In genomic region chr22:19848298-19849224, GRCh38 we compare ENCODE assay signal across 11 cellular contexts. TPM values are rescaled to one million over a fixed set of nuclear protein-coding genes. Genes with fewer than 3 reads are reported as not detected.
DNase-seq lines count a peak whose midpoint lies in the region; ATAC-seq and TF ChIP-seq lines count a peak whose summit lies in the region.
"Had no signal": no experiment of that assay in that cellular context is flagged by ENCODE, and none has a peak within 500 bp of the region (broad histone marks: within the 10 kb centered on the region; RNA-seq: fewer than 3 reads in every experiment).

No MANE protein-coding gene starts in this region.

- H3K36me3 Mint-ChIP-seq in naive thymus-derived CD4-positive, alpha-beta T cell = peaks cover 0 to 22% (median 8%) of the 10 kb centered on the region in 5 donors
- H3K36me3 Mint-ChIP-seq in activated T-helper 1 cell treated with anti-CD3 and anti-CD28 coated beads, Interleukin-12 subunit alpha, Interleukin-12 subunit beta, Interleukin-2, Interleukin-4 antibody, amounts not matched to agents 30 ng/mL and 10 ng/mL and 1 ng/mL, durations not matched to agents 14 hours and 24 hours and 36 hours (ENCODE audit: low read depth) = peaks cover 16% of the 10 kb centered on the region
- H3K36me3 Mint-ChIP-seq: natural killer cell had no signal

- peak; percentile 57 for DNase-seq in GM23248
- peak; percentile 81 for DNase-seq in RWPE2 (ENCODE audit: low spot score)
- DNase-seq in left colon = no peak
- DNase-seq in naive thymus-derived CD4-positive, alpha-beta T cell = no peak
- DNase-seq in activated T-helper 1 cell treated with anti-CD3 and anti-CD28 coated beads, Interleukin-12 subunit alpha, Interleukin-12 subunit beta, Interleukin-2, Interleukin-4 antibody, amounts not matched to agents 30 ng/mL and 10 ng/mL and 1 ng/mL, durations not matched to agents 14 hours and 24 hours and 36 hours (ENCODE audit: low spot score) = no peak
- DNase-seq: activated CD4-positive, alpha-beta T cell treated with anti-CD3 and anti-CD28 coated beads for 4 hours; natural killer cell had no signal

- H2AFZ ChIP-seq in GM23248 = no peak overlapping the region

- H3K9me2 ChIP-seq in GM23248 (ENCODE audit: insufficient read depth) = no peaks in the 10 kb centered on the region

- H3F3A ChIP-seq in GM23248 (ENCODE audit: insufficient read depth) = peaks cover 35% of the 10 kb centered on the region

- no peaks in the 10 kb centered on the region for H4K20me1 ChIP-seq in GM23248 (ENCODE audit: insufficient read depth)

- H3K27ac Mint-ChIP-seq in naive thymus-derived CD4-positive, alpha-beta T cell = peak overlapping the region in 4 of 9 donors; percentile 30 to 53 (median 49)
- H3K27ac Mint-ChIP-seq in activated T-helper 1 cell treated with anti-CD3 and anti-CD28 coated beads, Interleukin-12 subunit alpha, Interleukin-12 subunit beta, Interleukin-2, Interleukin-4 antibody, amounts not matched to agents 30 ng/mL and 10 ng/mL and 1 ng/mL, durations not matched to agents 14 hours and 24 hours and 36 hours = no peak overlapping the region
- H3K27ac Mint-ChIP-seq: natural killer cell had no signal

- H3K4me2 ChIP-seq in GM23248 (ENCODE audit: unreplicated experiment) = no peak overlapping the region

- no peaks in the 10 kb centered on the region for H3K9me3 Mint-ChIP-seq in naive thymus-derived CD4-positive, alpha-beta T cell
- H3K9me3 Mint-ChIP-seq in activated T-helper 1 cell treated with anti-CD3 and anti-CD28 coated beads, Interleukin-12 subunit alpha, Interleukin-12 subunit beta, Interleukin-2, Interleukin-4 antibody, amounts not matched to agents 30 ng/mL and 10 ng/mL and 1 ng/mL, durations not matched to agents 14 hours and 24 hours and 36 hours = no peaks in the 10 kb centered on the region
- H3K9me3 Mint-ChIP-seq: brain, natural killer cell had no signal

- peaks cover 72% of the 10 kb centered on the region for H3K79me2 ChIP-seq in GM23248 (ENCODE audit: insufficient read depth)

- H3K4me1 Mint-ChIP-seq in naive thymus-derived CD4-positive, alpha-beta T cell = peaks cover 22 to 76% (median 72%) of the 10 kb centered on the region in 7 donors
- H3K4me1 Mint-ChIP-seq in activated T-helper 1 cell treated with anti-CD3 and anti-CD28 coated beads, Interleukin-12 subunit alpha, Interleukin-12 subunit beta, Interleukin-2, Interleukin-4 antibody, amounts not matched to agents 30 ng/mL and 10 ng/mL and 1 ng/mL, durations not matched to agents 14 hours and 24 hours and 36 hours (ENCODE audit: low read depth) = peaks cover 22% of the 10 kb centered on the region

- POLR2A ChIA-PET in naive thymus-derived CD4-positive, alpha-beta T cell (lab: Charles Lee) = interaction anchor here (0.6 to 1.3 kb wide), 3 partner anchors 16 to 46 kb away, joined by 3 to 5 read pairs (median 3); no protein-coding TSS in a partner anchor

- H3K4me3 ChIP-seq in GM23248 (no peak overlapping the region), RWPE2 (ENCODE audit: severe bottlenecking) (no peak overlapping the region)
- H3K4me3 ChIP-seq in naive thymus-derived CD4-positive, alpha-beta T cell (ENCODE audit: low read length) = no peak overlapping the region

- CTCF ChIA-PET in naive thymus-derived CD4-positive, alpha-beta T cell (lab: Charles Lee) = interaction anchor here (0.9 kb wide), 1 partner anchor 44 kb away, joined by 3 read pairs; no protein-coding TSS in a partner anchor

- no peaks in the 10 kb centered on the region for H3K27me3 ChIP-seq in GM23248 (replicated peaks; ENCODE audit: insufficient read depth)
- H3K27me3 ChIP-seq in RWPE2 (ENCODE audit: insufficient read depth, poor library complexity, severe bottlenecking) = no peaks in the 10 kb centered on the region
- H3K27me3 ChIP-seq in naive thymus-derived CD4-positive, alpha-beta T cell (ENCODE audit: control insufficient read depth in 2 of 2, insufficient read depth in 2 of 2, low read length in 2 of 2) = no peaks in the 10 kb centered on the region

- H3K36me3 ChIP-seq in GM23248 (ENCODE audit: low read depth) (no peaks in the 10 kb centered on the region), RWPE2 (ENCODE audit: low read depth) (peaks cover 34% of the 10 kb centered on the region)
- peaks cover 0 to 44% (median 5%) of the 10 kb centered on the region in 3 experiments for H3K36me3 ChIP-seq in naive thymus-derived CD4-positive, alpha-beta T cell (ENCODE audit: control insufficient read depth in 2 of 3, insufficient read depth in 3 of 3, low read length in 3 of 3)

- H3K9ac ChIP-seq in GM23248 = no peak overlapping the region

- peak overlapping the region; percentile 56 for H3K27ac ChIP-seq in 22Rv1
- no peak overlapping the region for H3K27ac ChIP-seq in GM23248
- peak overlapping the region; percentile 77 for H3K27ac ChIP-seq in RWPE2 (ENCODE audit: poor library complexity, severe bottlenecking)
- no peak overlapping the region for H3K27ac ChIP-seq in naive thymus-derived CD4-positive, alpha-beta T cell (ENCODE audit: low read depth, low read length)

- no peak overlapping the region for H3K4me3 Mint-ChIP-seq in naive thymus-derived CD4-positive, alpha-beta T cell
- H3K4me3 Mint-ChIP-seq in activated T-helper 1 cell treated with anti-CD3 and anti-CD28 coated beads, Interleukin-12 subunit alpha, Interleukin-12 subunit beta, Interleukin-2, Interleukin-4 antibody, amounts not matched to agents 30 ng/mL and 10 ng/mL and 1 ng/mL, durations not matched to agents 14 hours and 24 hours and 36 hours = no peak overlapping the region
- H3K4me3 Mint-ChIP-seq: brain, natural killer cell had no signal

- H3K9me3 ChIP-seq in GM23248 (ENCODE audit: low read depth) (no peaks in the 10 kb centered on the region), RWPE2 (ENCODE audit: severe bottlenecking) (no peaks in the 10 kb centered on the region)
- no peaks in the 10 kb centered on the region for H3K9me3 ChIP-seq in naive thymus-derived CD4-positive, alpha-beta T cell (ENCODE audit: control insufficient read depth in 2 of 3, low read length in 3 of 3)

- in situ Hi-C loops in GM23248 (cut with MboI) = no loop called here

- ATAC-seq in RWPE2 (ENCODE audit: low read depth) (peak; percentile 60), left colon (peak; percentile 61), HG02981 (IDR thresholded peaks at IDR 0.05; ENCODE audit: unreplicated experiment) (no peak), GM21619 (IDR thresholded peaks at IDR 0.05; ENCODE audit: unreplicated experiment) (no peak)
- no peak for ATAC-seq in naive thymus-derived CD4-positive, alpha-beta T cell
- ATAC-seq: natural killer cell had no signal

- intact Hi-C loops in left colon (cut with DNase I, micrococcal nuclease) = no loop called here
- intact Hi-C loops in naive thymus-derived CD4-positive, alpha-beta T cell (cut with micrococcal nuclease) = no loop called here
- intact Hi-C loops in activated T-helper 1 cell treated with anti-CD3 and anti-CD28 coated beads, Interleukin-12 subunit alpha, Interleukin-12 subunit beta, Interleukin-2, Interleukin-4 antibody, amounts not matched to agents 30 ng/mL and 10 ng/mL and 1 ng/mL, durations not matched to agents 14 hours and 24 hours and 36 hours (cut with micrococcal nuclease) = no loop called here

- H3K4me1 ChIP-seq in GM23248 (ENCODE audit: insufficient read depth) (peaks cover 30% of the 10 kb centered on the region), RWPE2 (ENCODE audit: insufficient read depth, poor library complexity, severe bottlenecking) (peaks cover 50% of the 10 kb centered on the region)
- H3K4me1 ChIP-seq in naive thymus-derived CD4-positive, alpha-beta T cell (ENCODE audit: control insufficient read depth in 2 of 2, insufficient read depth in 2 of 2, low read length in 2 of 2) = peaks cover 8 to 30% of the 10 kb centered on the region in 2 donors

- TF ChIP-seq CTCF in 22Rv1 (IDR thresholded peaks at IDR 0.05) (no peak), RWPE2 (IDR thresholded peaks at IDR 0.05; ENCODE audit: poor library complexity, severe bottlenecking) (no peak)

- H3K27me3 Mint-ChIP-seq in naive thymus-derived CD4-positive, alpha-beta T cell = no peaks in the 10 kb centered on the region
- H3K27me3 Mint-ChIP-seq in activated T-helper 1 cell treated with anti-CD3 and anti-CD28 coated beads, Interleukin-12 subunit alpha, Interleukin-12 subunit beta, Interleukin-2, Interleukin-4 antibody, amounts not matched to agents 30 ng/mL and 10 ng/mL and 1 ng/mL, durations not matched to agents 14 hours and 24 hours and 36 hours (ENCODE audit: insufficient read depth) = no peaks in the 10 kb centered on the region

- WGBS in GM23248 (ENCODE audit: low coverage in 1 of 2, low lambda C conversion rate in 2 of 2, missing lambda C conversion rate in 2 of 2), 2 experiments = 48 to 56% methylated on average over 7 of the region's 7 CpGs

RNA-seq across cellular contexts. Expression of gene GNB1L, which starts 6.1 kb away (rescaled TPM):
- total RNA-seq in GM23248 (2014; rRNA removed; shearing (Covaris generic)) = 16.5 and 22.5 TPM in 2 replicates
- 13.6 and 14.3 TPM in 2 replicates for polyA plus RNA-seq in GM23248 (2016; fragmentation: Nextera tagmentation; extraction: Ambion mirVana)
- total RNA-seq in left colon = 1 to 10 TPM; 3.3 to 4.6 TPM
- total RNA-seq in naive thymus-derived CD4-positive, alpha-beta T cell = 10 to 100 TPM in 2 of 5 experiments, 1 to 10 TPM in 3; 4.2 to 14.1 (median 9.5) TPM
- 10 to 100 TPM; 12.1 to 20.8 TPM for polyA plus RNA-seq in naive thymus-derived CD4-positive, alpha-beta T cell
- total RNA-seq in activated T-helper 1 cell treated with anti-CD3 and anti-CD28 coated beads, Interleukin-12 subunit alpha, Interleukin-12 subunit beta, Interleukin-2, Interleukin-4 antibody, amounts not matched to agents 30 ng/mL and 10 ng/mL and 1 ng/mL, durations not matched to agents 14 hours and 24 hours and 36 hours = 20.6 and 21.5 TPM in 2 replicates

RNA-seq across cellular contexts. Expression of gene RTL10, which starts 6.1 kb away (rescaled TPM):
- 11.9 and 14.2 TPM in 2 replicates for total RNA-seq in GM23248 (2014; rRNA removed; shearing (Covaris generic))
- polyA plus RNA-seq in GM23248 (2016; fragmentation: Nextera tagmentation; extraction: Ambion mirVana) = 22.8 and 23.8 TPM in 2 replicates
- 1 to 10 TPM; 8.2 to 9.0 TPM for total RNA-seq in left colon
- 10 to 100 TPM; 18.2 to 36.8 (median 24.9) TPM for total RNA-seq in naive thymus-derived CD4-positive, alpha-beta T cell
- 10 to 100 TPM; 14.9 to 15.1 TPM for polyA plus RNA-seq in naive thymus-derived CD4-positive, alpha-beta T cell
- 22.2 and 24.1 TPM in 2 replicates for total RNA-seq in activated T-helper 1 cell treated with anti-CD3 and anti-CD28 coated beads, Interleukin-12 subunit alpha, Interleukin-12 subunit beta, Interleukin-2, Interleukin-4 antibody, amounts not matched to agents 30 ng/mL and 10 ng/mL and 1 ng/mL, durations not matched to agents 14 hours and 24 hours and 36 hours

Comparison
In these comparisons a context has a peak if more than half of its experiments do, and no peak if none do; other contexts are left out.
1. H3K27ac ChIP-seq: peak in 22Rv1 (single experiment) and RWPE2 (single experiment); none in GM23248 (single experiment) and naive thymus-derived CD4-positive, alpha-beta T cell (single experiment).
2. DNase-seq: peak in GM23248 (single experiment) and RWPE2 (single experiment); none in left colon (0 of 2), naive thymus-derived CD4-positive, alpha-beta T cell (0 of 9) and activated T-helper 1 cell treated with anti-CD3 and anti-CD28 coated beads, Interleukin-12 subunit alpha, Interleukin-12 subunit beta, Interleukin-2, Interleukin-4 antibody, amounts not matched to agents 30 ng/mL and 10 ng/mL and 1 ng/mL, durations not matched to agents 14 hours and 24 hours and 36 hours (single experiment).
3. ATAC-seq: peak in RWPE2 (single experiment) and left colon (single experiment); none in HG02981 (single experiment), GM21619 (single experiment) and naive thymus-derived CD4-positive, alpha-beta T cell (single experiment).